ENCODE assay signal across 1 cellular context in genomic region chr1:205766038-205766437, GRCh38.
TF ChIP-seq lines count a peak whose summit lies in the region.

No MANE protein-coding gene starts in this region.

TF ChIP-seq in endothelial cell of umbilical vein, 7 proteins besides CTCF, POLR2A, EP300 and RAD21:
- TF ChIP-seq FOS (IDR thresholded peaks at IDR 0.05; ENCODE audit: borderline replicate concordance, insufficient read depth, low read length) (peak; percentile 31), MYC (IDR thresholded peaks at IDR 0.05; ENCODE audit: low read depth, low read length) (no peak), MAX (IDR thresholded peaks at IDR 0.05; ENCODE audit: insufficient read depth, insufficient read length) (no peak), POLR2AphosphoS5 (IDR thresholded peaks at IDR 0.05; ENCODE audit: insufficient read depth, low read depth, low read length) (no peak), GATA2 (IDR thresholded peaks at IDR 0.05; ENCODE audit: insufficient read depth, insufficient read length, low read depth, low read length) (no peak), JUN (IDR thresholded peaks at IDR 0.05; ENCODE audit: borderline replicate concordance, insufficient read depth, insufficient read length, low read depth) (peak; percentile 11), EZH2 (IDR thresholded peaks at IDR 0.05; ENCODE audit: borderline replicate concordance, low read depth, low read length, severe bottlenecking) (no peak)
TF ChIP-seq in endothelial cell of umbilical vein: peak in this region for 2.
